1 cellular context compared by ENCODE assay signal in genomic region chr6:17472653-17473183, GRCh38.
TF ChIP-seq lines count a peak whose summit lies in the region.

No MANE protein-coding gene starts in this region.

TF ChIP-seq in HepG2, 621 proteins besides CTCF, POLR2A, EP300 and RAD21 (continued from another document):
- no peak for TF ChIP-seq YEATS4 (CRISPR knock-in tag; IDR thresholded peaks at IDR 0.05; ENCODE audit: borderline replicate concordance)
- TF ChIP-seq ZNF225 (CRISPR knock-in tag; IDR thresholded peaks at IDR 0.05), result no peak
- TF ChIP-seq IKZF5 (CRISPR knock-in tag; IDR thresholded peaks at IDR 0.05), result no peak
- TF ChIP-seq PTBP1 (IDR thresholded peaks at IDR 0.05; ENCODE audit: low read depth, low read length, poor library complexity, severe bottlenecking), result no peak
- no peak for TF ChIP-seq MTERF4 (CRISPR knock-in tag; IDR thresholded peaks at IDR 0.05)
- no peak for TF ChIP-seq IKZF1 (IDR thresholded peaks at IDR 0.05)
- TF ChIP-seq ZNF710 (CRISPR knock-in tag; IDR thresholded peaks at IDR 0.05; ENCODE audit: borderline replicate concordance), result no peak
- no peak for TF ChIP-seq THAP11 (CRISPR knock-in tag; IDR thresholded peaks at IDR 0.05)
- TF ChIP-seq ZNF883 (CRISPR knock-in tag; IDR thresholded peaks at IDR 0.05; ENCODE audit: not compliant biosample characterization), result no peak
- no peak for TF ChIP-seq IRF1 (CRISPR knock-in tag; IDR thresholded peaks at IDR 0.05; ENCODE audit: low read depth)
- no peak for TF ChIP-seq GATAD1 (CRISPR knock-in tag; IDR thresholded peaks at IDR 0.05)
- TF ChIP-seq KMT2B (CRISPR knock-in tag; IDR thresholded peaks at IDR 0.05), result no peak
- TF ChIP-seq JUN (CRISPR knock-in tag; IDR thresholded peaks at IDR 0.05), result no peak
- no peak for TF ChIP-seq THAP9 (CRISPR knock-in tag; IDR thresholded peaks at IDR 0.05; ENCODE audit: borderline replicate concordance)
